Comparison of ENCODE assay signal across 19 cellular contexts in the genomic region with DNA sequence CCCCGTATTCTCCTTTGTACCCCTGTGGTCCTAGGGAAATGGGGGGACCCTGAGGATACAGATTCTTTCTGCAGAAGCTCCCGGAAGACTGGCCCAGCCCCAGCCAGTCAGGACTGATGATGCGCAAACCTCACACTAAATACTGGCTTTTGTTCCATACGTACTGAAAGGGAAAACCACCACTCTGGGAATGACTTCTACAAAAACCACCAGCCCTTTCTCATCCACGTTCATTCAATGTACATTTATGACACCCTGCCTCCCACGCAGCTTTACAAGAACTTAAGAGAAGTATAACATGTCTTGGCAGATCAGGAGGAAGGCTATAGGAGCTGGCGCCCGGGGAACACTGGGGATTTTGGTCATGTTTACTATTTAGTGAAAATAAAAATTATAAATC.
DNase-seq lines count a peak whose midpoint lies in the region; ATAC-seq, FAIRE-seq and TF ChIP-seq lines count a peak whose summit lies in the region.
"Had no signal": no experiment of that assay in that cellular context is flagged by ENCODE, and none has a peak within 500 bp of the region (broad histone marks: within the 10 kb centered on the region; RNA-seq: fewer than 3 reads in every experiment).

No MANE protein-coding gene starts in this region.

- H3K9me3 Mint-ChIP-seq in activated naive CD4-positive, alpha-beta T cell treated with anti-CD3 and anti-CD28 coated beads, Interleukin-2, amount 50 U/mL, for 72 hours: no peaks in the 10 kb centered on the region
- H3K9me3 Mint-ChIP-seq: activated naive CD8-positive, alpha-beta T cell treated with anti-CD3 and anti-CD28 coated beads, Interleukin-2, amount 10 ng/mL, durations not matched to agents 7 days and 5 days had no signal

- TF ChIP-seq CTCF in bronchial epithelial cell (IDR thresholded peaks at IDR 0.05; ENCODE audit: insufficient read depth, low read length, severe bottlenecking): no peak

- H3K27me3 ChIP-seq in bronchial epithelial cell (ENCODE audit: control insufficient read depth, insufficient read depth, low read length): no peaks in the 10 kb centered on the region
- H3K27me3 ChIP-seq: cardiac muscle cell, dorsolateral prefrontal cortex had no signal

- DNase-seq in activated naive CD4-positive, alpha-beta T cell treated with anti-CD3 and anti-CD28 coated beads, Interleukin-2, amount 50 U/mL, for 72 hours (ENCODE audit: low spot score in 2 of 2): no peak
- DNase-seq in activated naive CD4-positive, alpha-beta T cell treated with anti-CD3 and anti-CD28 coated beads, Interleukin-2, amount 50 U/mL, for 16 hours: no peak
- peak; percentile 94 for DNase-seq in bronchial epithelial cell (ENCODE audit: low read depth)
- DNase-seq in stimulated activated CD4-positive, alpha-beta T cell treated with anti-CD3 and anti-CD28 coated beads, TNF-alpha, amount 100 ng/mL, for 24 hours (ENCODE audit: low read depth in 3 of 3): peak in 2 of 3 experiments; percentile 29 to 31
- no peak for DNase-seq in G401 (ENCODE audit: low spot score)
- DNase-seq in NCI-H2171 (lab: John Stamatoyannopoulos, UW): no peak
- DNase-seq: activated naive CD8-positive, alpha-beta T cell treated with anti-CD3 and anti-CD28 coated beads, Interleukin-2, amount 10 ng/mL, durations not matched to agents 7 days and 5 days; dorsolateral prefrontal cortex; left ventricle myocardium inferior; NCI-H1092 treated with DMSO at 0.1 percent for 48 hours; NCI-H2107; NCI-H526; nucleus accumbens; retina had no signal

- ATAC-seq in activated naive CD4-positive, alpha-beta T cell treated with anti-CD3 and anti-CD28 coated beads, Interleukin-2, amount 50 U/mL, for 72 hours: peak; percentile 87 to 88
- ATAC-seq in HG02852 (IDR thresholded peaks at IDR 0.05; ENCODE audit: unreplicated experiment) (peak; percentile 51), HG03460 (IDR thresholded peaks at IDR 0.05; ENCODE audit: unreplicated experiment) (no peak)
- ATAC-seq: HCT116, Right ventricle myocardium inferior had no signal

- no peak overlapping the region for H3K27ac Mint-ChIP-seq in activated naive CD4-positive, alpha-beta T cell treated with anti-CD3 and anti-CD28 coated beads, Interleukin-2, amount 50 U/mL, for 72 hours
- H3K27ac Mint-ChIP-seq: activated naive CD8-positive, alpha-beta T cell treated with anti-CD3 and anti-CD28 coated beads, Interleukin-2, amount 10 ng/mL, durations not matched to agents 7 days and 5 days had no signal

- H3K4me3 ChIP-seq in bronchial epithelial cell (ENCODE audit: low read depth, low read length): no peak overlapping the region
- H3K4me3 ChIP-seq: cardiac muscle cell, dorsolateral prefrontal cortex, left ventricle myocardium inferior had no signal

- no peak for FAIRE-seq in bronchial epithelial cell (lab: Jason Lieb, UNC)

- H3K36me3 ChIP-seq in bronchial epithelial cell (ENCODE audit: control insufficient read depth, insufficient read depth, low read length): no peaks in the 10 kb centered on the region
- H3K36me3 ChIP-seq: cardiac muscle cell, left ventricle myocardium inferior had no signal

- H3K36me3 Mint-ChIP-seq in activated naive CD4-positive, alpha-beta T cell treated with anti-CD3 and anti-CD28 coated beads, Interleukin-2, amount 50 U/mL, for 72 hours: peaks cover 0 to 4% of the 10 kb centered on the region in 2 donors
- H3K36me3 Mint-ChIP-seq: activated naive CD8-positive, alpha-beta T cell treated with anti-CD3 and anti-CD28 coated beads, Interleukin-2, amount 10 ng/mL, durations not matched to agents 7 days and 5 days had no signal

- in situ Hi-C loops in G401 (cut with HindIII; ENCODE audit: low sequenced_read_pairs): no loop called here

Comparison
In these comparisons a context has a peak if more than half of its experiments do, and no peak if none do; other contexts are left out.
1. DNase-seq: peak in bronchial epithelial cell (single experiment) and stimulated activated CD4-positive, alpha-beta T cell treated with anti-CD3 and anti-CD28 coated beads, TNF-alpha, amount 100 ng/mL, for 24 hours (2 of 3); none in activated naive CD4-positive, alpha-beta T cell treated with anti-CD3 and anti-CD28 coated beads, Interleukin-2, amount 50 U/mL, for 72 hours (0 of 2), activated naive CD4-positive, alpha-beta T cell treated with anti-CD3 and anti-CD28 coated beads, Interleukin-2, amount 50 U/mL, for 16 hours (single experiment), G401 (single experiment) and NCI-H2171 (single experiment).